Comparison of ENCODE assay signal across 9 cellular contexts in genomic region chr17:77842148-77842905, GRCh38.
A peak's percentile ranks its signal among the peaks of the same experiment; 100 is the strongest.
DNase-seq lines count a peak whose midpoint lies in the region; ATAC-seq lines count a peak whose summit lies in the region.
"Had no signal": no experiment of that assay in that cellular context is flagged by ENCODE, and none has a peak within 500 bp of the region (broad histone marks: within the 10 kb centered on the region; RNA-seq: fewer than 3 reads in every experiment).

No MANE protein-coding gene starts in this region.

- DNase-seq in A172 (ENCODE audit: low spot score) (peak; percentile 66), GDM1 (lab: John Stamatoyannopoulos, UW) (peak; percentile 27), SW480 (ENCODE audit: low spot score) (peak; percentile 68), cardiac septum (ENCODE audit: low spot score) (peak; percentile 49), islet precursor cell (no peak), putamen (ENCODE audit: low spot score) (no peak)
- DNase-seq: upper lobe of left lung had no signal

- intact Hi-C loops in cardiac septum (cut with DNase I), result loop anchor here (1.0 kb wide), 1 partner anchor 115 kb away; no protein-coding TSS in a partner anchor

- ATAC-seq in GM18873 (IDR thresholded peaks at IDR 0.05; ENCODE audit: low FRiP score, unreplicated experiment), result no peak
- ATAC-seq in GM19395 (IDR thresholded peaks at IDR 0.05; ENCODE audit: unreplicated experiment), result no peak

Comparison
In these comparisons a context has a peak if more than half of its experiments do, and no peak if none do; other contexts are left out.
1. DNase-seq: peak in A172 (single experiment), GDM1 (single experiment), SW480 (single experiment) and cardiac septum (single experiment); none in islet precursor cell (single experiment) and putamen (single experiment).